13 cellular contexts compared by ENCODE assay signal in genomic region chr7:88312061-88312663, GRCh38. TPM values are rescaled to one million over a fixed set of nuclear protein-coding genes. Genes with fewer than 3 reads are reported as not detected.
DNase-seq lines count a peak whose midpoint lies in the region; ATAC-seq and TF ChIP-seq lines count a peak whose summit lies in the region.
"Had no signal": no experiment of that assay in that cellular context is flagged by ENCODE, and none has a peak within 500 bp of the region (broad histone marks: within the 10 kb centered on the region; RNA-seq: fewer than 3 reads in every experiment).

No MANE protein-coding gene starts in this region.

- no peak overlapping the region for H2AK5ac ChIP-seq in trophoblast cell (ENCODE audit: low read length)

- H3K27me3 ChIP-seq in MG63 (no peaks in the 10 kb centered on the region), right lobe of liver (no peaks in the 10 kb centered on the region), testis (no peaks in the 10 kb centered on the region), trophoblast cell (ENCODE audit: insufficient read depth, low read length) (no peaks in the 10 kb centered on the region), HAP-1 (ENCODE audit: low read depth) (no peaks in the 10 kb centered on the region)
- H3K27me3 ChIP-seq: BLaER1 had no signal

- ATAC-seq in right lobe of liver (peak; percentile 84 to 94 (median 90)), GM19324 (IDR thresholded peaks at IDR 0.05; ENCODE audit: low FRiP score, unreplicated experiment) (no peak)
- ATAC-seq: activated T-cell treated with anti-CD3 and anti-CD28 coated beads, Interleukin-2, amount 50 U/mL, for 4 hours had no signal

- no peak overlapping the region for H3K4ac ChIP-seq in trophoblast cell (ENCODE audit: low read depth, low read length)

- no peak overlapping the region for H3K18ac ChIP-seq in trophoblast cell (ENCODE audit: low read length)

- peak overlapping the region; percentile 4 to 41 (median 9) for H3K27ac ChIP-seq in right lobe of liver
- peak overlapping the region in 1 of 2 donors; percentile 23 for H3K27ac ChIP-seq in testis
- H3K27ac ChIP-seq in trophoblast cell (ENCODE audit: low read depth, low read length): no peak overlapping the region
- H3K27ac ChIP-seq: BLaER1, dorsolateral prefrontal cortex had no signal

- H4K91ac ChIP-seq in trophoblast cell (ENCODE audit: low read depth, low read length): no peak overlapping the region

- H3K9me3 ChIP-seq in MG63 (no peaks in the 10 kb centered on the region), right lobe of liver (no peaks in the 10 kb centered on the region), testis (no peaks in the 10 kb centered on the region), trophoblast cell (ENCODE audit: insufficient read depth, low read depth, low read length) (no peaks in the 10 kb centered on the region), HAP-1 (no peaks in the 10 kb centered on the region)
- H3K9me3 ChIP-seq: BLaER1 had no signal

- H3K79me2 ChIP-seq in trophoblast cell (ENCODE audit: control insufficient read depth, insufficient read depth, low read length, poor library complexity): no peaks in the 10 kb centered on the region

- H3K4me1 ChIP-seq in right lobe of liver: peaks cover 0 to 15% (median 5%) of the 10 kb centered on the region in 4 donors
- H3K4me1 ChIP-seq in testis: peaks cover 10% of the 10 kb centered on the region
- no peaks in the 10 kb centered on the region for H3K4me1 ChIP-seq in trophoblast cell (ENCODE audit: control insufficient read depth in 1 of 2, insufficient read depth in 2 of 2, low read length in 2 of 2)
- no peaks in the 10 kb centered on the region for H3K4me1 ChIP-seq in HAP-1
- H3K4me1 ChIP-seq: BLaER1 had no signal

- no peaks in the 10 kb centered on the region for H3K79me1 ChIP-seq in trophoblast cell (ENCODE audit: low read length)

- intact Hi-C loops in right lobe of liver (cut with DNase I): no loop called here
- intact Hi-C loops in testis (cut with DNase I; ENCODE audit: low total_unique reads): no loop called here

- no peak overlapping the region for H4K12ac ChIP-seq in trophoblast cell (ENCODE audit: low read depth, low read length)

- no peak overlapping the region for H4K8ac ChIP-seq in trophoblast cell (ENCODE audit: low read depth, low read length)

- H3K4me2 ChIP-seq in trophoblast cell (ENCODE audit: low read length): no peak overlapping the region
- H3K4me2 ChIP-seq: BLaER1 had no signal

- no peaks in the 10 kb centered on the region for H3K36me3 ChIP-seq in MG63
- H3K36me3 ChIP-seq in right lobe of liver: no peaks in the 10 kb centered on the region
- H3K36me3 ChIP-seq in testis (ENCODE audit: low read depth, missing control alignments): no peaks in the 10 kb centered on the region
- no peaks in the 10 kb centered on the region for H3K36me3 ChIP-seq in trophoblast cell (ENCODE audit: control insufficient read depth in 1 of 2, insufficient read depth in 2 of 2, low read length in 2 of 2)
- H3K36me3 ChIP-seq in HAP-1 (replicated peaks): no peaks in the 10 kb centered on the region
- H3K36me3 ChIP-seq: BLaER1 had no signal

- in situ Hi-C loops in HAP-1 (cut with MboI; ENCODE audit: low sequenced_read_pairs): no loop called here

- H3K14ac ChIP-seq in trophoblast cell (ENCODE audit: low read length): no peak overlapping the region

- no peak overlapping the region for H2BK12ac ChIP-seq in trophoblast cell (ENCODE audit: low read length)

- no peak overlapping the region for H2BK5ac ChIP-seq in trophoblast cell (ENCODE audit: low read depth, low read length, poor library complexity)

- H2AFZ ChIP-seq in trophoblast cell (ENCODE audit: insufficient read depth, low read length, poor library complexity): no peak overlapping the region

- no peak overlapping the region for H2BK120ac ChIP-seq in trophoblast cell (ENCODE audit: insufficient read depth, low read length, poor library complexity)

- H3K23ac ChIP-seq in trophoblast cell (ENCODE audit: low read length): no peak overlapping the region

- no peak for TF ChIP-seq CTCF in right lobe of liver (IDR thresholded peaks at IDR 0.05)
- no peak for TF ChIP-seq CTCF in testis (IDR thresholded peaks at IDR 0.05)

- 29% methylated on average over 3 of the region's 3 CpGs for WGBS in right lobe of liver (ENCODE audit: insufficient coverage, low coverage, low lambda C conversion rate, missing lambda C conversion rate)
- 41 to 57% methylated on average over 3 of the region's 3 CpGs for WGBS in testis, 2 donors
- no CpG with 5 or more reads among the region's 3 CpGs for WGBS in trophoblast cell (ENCODE audit: extremely low coverage, insufficient coverage, insufficient read length)

- H3K4me3 ChIP-seq in MG63 (no peak overlapping the region), right lobe of liver (no peak overlapping the region), testis (no peak overlapping the region), trophoblast cell (ENCODE audit: low read depth, low read length) (no peak overlapping the region), HAP-1 (no peak overlapping the region)
- H3K4me3 ChIP-seq: BLaER1, dorsolateral prefrontal cortex had no signal

- peak; percentile 75 for DNase-seq in MG63
- peak; percentile 97 for DNase-seq in fibroblast of gingiva (ENCODE audit: low read depth)
- DNase-seq in right lobe of liver: peak; percentile 59 to 74 (median 62)
- DNase-seq in testis: peak; percentile 72
- no peak for DNase-seq in inferior parietal cortex (ENCODE audit: extremely low spot score)
- DNase-seq in trophoblast cell: no peak
- no peak for DNase-seq in HAP-1 (ENCODE audit: low spot score in 2 of 2)
- DNase-seq: activated CD4-positive, alpha-beta T cell treated with anti-CD3 and anti-CD28 coated beads for 4 hours; activated T-cell treated with anti-CD3 and anti-CD28 coated beads, Interleukin-2, amount 50 U/mL, for 4 hours; dorsolateral prefrontal cortex had no signal

- no peak for TF ChIP-seq POLR2A in right lobe of liver (IDR thresholded peaks at IDR 0.05)
- TF ChIP-seq POLR2A in testis (IDR thresholded peaks at IDR 0.05): no peak

- H3K9ac ChIP-seq in trophoblast cell (ENCODE audit: low read length): no peak overlapping the region
- H3K9ac ChIP-seq: BLaER1 had no signal

RNA-seq across cellular contexts. Expression of gene STEAP4, which starts 5.5 kb away (rescaled TPM):
- total RNA-seq in MG63 (2014; rRNA removed; shearing (Covaris generic); ENCODE audit: low replicate concordance): not detected in 2 replicates
- total RNA-seq in right lobe of liver (100 to 1,000 TPM in 1 of 6 experiments, 10 to 100 TPM in 5; 16.3 to 158 (median 22.9) TPM), testis (10 to 100 TPM; 16.2 to 27.1 TPM)
- 15.2 TPM for polyA plus RNA-seq in testis (ENCODE audit: insufficient read depth, low read depth, low replicate concordance)
- polyA plus RNA-seq in trophoblast cell (2013): 0.01 TPM in 1 of 2 replicates, not detected in the other
- total RNA-seq: lung microvascular endothelial cell had no signal

Comparison
In these comparisons a context has a peak if more than half of its experiments do, and no peak if none do; other contexts are left out.
1. DNase-seq: peak in MG63 (single experiment), fibroblast of gingiva (single experiment), right lobe of liver (3 of 3) and testis (single experiment); none in inferior parietal cortex (single experiment), trophoblast cell (0 of 2) and HAP-1 (0 of 2).
2. RNA of gene STEAP4, which starts 5.5 kb away (total RNA-seq): 16.2 to 27.1 TPM in testis and 16.3 to 158 TPM in right lobe of liver; not detected in MG63; every median in the first group is over 10 times any median in the second.